ENCODE assay signal across 11 cellular contexts in genomic region chr11:114137054-114137453, GRCh38.
A peak's percentile ranks its signal among the peaks of the same experiment; 100 is the strongest.
DNase-seq lines count a peak whose midpoint lies in the region; ATAC-seq and TF ChIP-seq lines count a peak whose summit lies in the region.
"Had no signal": no experiment of that assay in that cellular context is flagged by ENCODE, and none has a peak within 500 bp of the region (broad histone marks: within the 10 kb centered on the region; RNA-seq: fewer than 3 reads in every experiment).

No MANE protein-coding gene starts in this region.

- H3K9me3 ChIP-seq in BLaER1 = no peaks in the 10 kb centered on the region
- no peaks in the 10 kb centered on the region for H3K9me3 ChIP-seq in CD4-positive, alpha-beta memory T cell (ENCODE audit: control insufficient read depth in 1 of 2, low read length in 2 of 2)
- H3K9me3 ChIP-seq in sigmoid colon = no peaks in the 10 kb centered on the region
- H3K9me3 ChIP-seq in aorta (ENCODE audit: control insufficient read depth, low read length) = no peaks in the 10 kb centered on the region

- peaks cover 48% of the 10 kb centered on the region for H3K4me1 ChIP-seq in BLaER1
- peaks cover 10% of the 10 kb centered on the region for H3K4me1 ChIP-seq in CD4-positive, alpha-beta memory T cell (ENCODE audit: insufficient read depth, low read length)
- H3K4me1 ChIP-seq in sigmoid colon = peaks cover 0 to 100% (median 98%) of the 10 kb centered on the region in 4 donors
- H3K4me1 ChIP-seq in aorta (ENCODE audit: control insufficient read depth in 1 of 2, insufficient read depth in 2 of 2, low read length in 2 of 2) = peaks cover 14 to 24% of the 10 kb centered on the region in 2 donors

- H3K9me3 Mint-ChIP-seq in CD4-positive, alpha-beta memory T cell = no peaks in the 10 kb centered on the region
- no peaks in the 10 kb centered on the region for H3K9me3 Mint-ChIP-seq in effector memory CD8-positive, alpha-beta T cell

- H3K27me3 Mint-ChIP-seq in CD4-positive, alpha-beta memory T cell = no peaks in the 10 kb centered on the region
- H3K27me3 Mint-ChIP-seq in effector memory CD8-positive, alpha-beta T cell = peaks cover 0 to 14% of the 10 kb centered on the region in 2 donors

- POLR2A ChIA-PET in CD4-positive, alpha-beta memory T cell (lab: Charles Lee; ENCODE audit: partially characterized antibody) = no interaction called here

- intact Hi-C loops in CD4-positive, alpha-beta memory T cell (cut with micrococcal nuclease) = no loop called here
- intact Hi-C loops in sigmoid colon (cut with DNase I) (no loop called here), aorta (cut with DNase I) (no loop called here)

- no peak overlapping the region for H3K9ac ChIP-seq in BLaER1

- no peaks in the 10 kb centered on the region for H3K36me3 ChIP-seq in BLaER1
- no peaks in the 10 kb centered on the region for H3K36me3 ChIP-seq in CD4-positive, alpha-beta memory T cell (ENCODE audit: insufficient read depth, low read length)
- H3K36me3 ChIP-seq in sigmoid colon = peaks cover 0 to 19% (median 5%) of the 10 kb centered on the region in 4 donors
- peaks cover 0 to 2% of the 10 kb centered on the region in 2 donors for H3K36me3 ChIP-seq in aorta (ENCODE audit: control insufficient read depth in 1 of 2, insufficient read depth in 2 of 2, low read length in 1 of 2)
- H3K36me3 ChIP-seq: brain microvascular endothelial cell had no signal

- H3K4me3 ChIP-seq in BLaER1 = no peak overlapping the region
- H3K4me3 ChIP-seq in CD4-positive, alpha-beta memory T cell (ENCODE audit: low read length in 2 of 2) = no peak overlapping the region
- H3K4me3 ChIP-seq in sigmoid colon = no peak overlapping the region
- H3K4me3 ChIP-seq in aorta (ENCODE audit: low read length in 2 of 2) = no peak overlapping the region

- TF ChIP-seq EP300 in sigmoid colon (IDR thresholded peaks at IDR 0.05) = no peak

- H3K36me3 Mint-ChIP-seq in CD4-positive, alpha-beta memory T cell = peaks cover 2 to 14% of the 10 kb centered on the region in 2 donors
- peaks cover 12% of the 10 kb centered on the region for H3K36me3 Mint-ChIP-seq in effector memory CD8-positive, alpha-beta T cell (ENCODE audit: insufficient read depth)

- H3K4me1 Mint-ChIP-seq in CD4-positive, alpha-beta memory T cell = peaks cover 13 to 50% (median 39%) of the 10 kb centered on the region in 4 donors
- peaks cover 23 to 52% of the 10 kb centered on the region in 2 donors for H3K4me1 Mint-ChIP-seq in effector memory CD8-positive, alpha-beta T cell (ENCODE audit: low read depth in 2 of 2)

- WGBS in sigmoid colon, 2 donors = 21 to 40% methylated on average over 5 of the region's 5 CpGs
- WGBS in aorta, 2 donors = 51 to 77% methylated on average over 5 of the region's 5 CpGs

- peak overlapping the region in 4 of 7 donors; percentile 19 to 78 (median 60) for H3K27ac Mint-ChIP-seq in CD4-positive, alpha-beta memory T cell
- H3K27ac Mint-ChIP-seq in effector memory CD8-positive, alpha-beta T cell = peak overlapping the region; percentile 57 to 90

- CTCF ChIA-PET in CD4-positive, alpha-beta memory T cell (lab: Charles Lee; ENCODE audit: partially characterized antibody) = interaction anchor here (0.7 to 1.0 kb wide), 2 partner anchors 12 to 124 kb away, joined by 3 to 4 read pairs; no protein-coding TSS in a partner anchor

- no peak for TF ChIP-seq CTCF in sigmoid colon (IDR thresholded peaks at IDR 0.05)

- H3K27ac ChIP-seq in BLaER1 = no peak overlapping the region
- no peak overlapping the region for H3K27ac ChIP-seq in CD4-positive, alpha-beta memory T cell (ENCODE audit: low read depth, low read length)
- peak overlapping the region in 3 of 4 donors; percentile 8 to 86 (median 33) for H3K27ac ChIP-seq in sigmoid colon
- peak overlapping the region in 1 of 2 donors; percentile 68 for H3K27ac ChIP-seq in aorta (ENCODE audit: low read depth in 1 of 2, low read length in 2 of 2)
- H3K27ac ChIP-seq: brain microvascular endothelial cell had no signal

- ATAC-seq in effector memory CD8-positive, alpha-beta T cell (replicated peaks) = peak; percentile 38
- ATAC-seq in GM21381 (IDR thresholded peaks at IDR 0.05; ENCODE audit: unreplicated experiment) (no peak), aorta (ENCODE audit: low FRiP score) (no peak)

- H3K4me2 ChIP-seq in BLaER1 = peak overlapping the region; percentile 38

- no peaks in the 10 kb centered on the region for H3K27me3 ChIP-seq in BLaER1
- no peaks in the 10 kb centered on the region for H3K27me3 ChIP-seq in CD4-positive, alpha-beta memory T cell (ENCODE audit: insufficient read depth, low read length)
- H3K27me3 ChIP-seq in sigmoid colon = no peaks in the 10 kb centered on the region
- H3K27me3 ChIP-seq in aorta (ENCODE audit: control insufficient read depth in 1 of 2, insufficient read depth in 2 of 2, low read length in 1 of 2) = no peaks in the 10 kb centered on the region
- H3K27me3 ChIP-seq: brain microvascular endothelial cell had no signal

- H3K4me3 Mint-ChIP-seq in CD4-positive, alpha-beta memory T cell = peak overlapping the region; percentile 22 to 76 (median 58)
- peak overlapping the region; percentile 59 to 64 for H3K4me3 Mint-ChIP-seq in effector memory CD8-positive, alpha-beta T cell

- no peak for DNase-seq in CD4-positive, alpha-beta memory T cell
- no peak for DNase-seq in effector memory CD8-positive, alpha-beta T cell
- DNase-seq in sigmoid colon (peak; percentile 21), aorta (no peak)
- DNase-seq in stimulated activated CD4-positive, alpha-beta T cell treated with anti-CD3 and anti-CD28 coated beads, Interleukin-4, amount 100 ng/mL, for 4 hours = no peak
- DNase-seq: brain microvascular endothelial cell; posterior cingulate gyrus; stimulated activated CD4-positive, alpha-beta T cell treated with anti-CD3 and anti-CD28 coated beads, Interleukin-4, amount 100 ng/mL, for 1 hour; stimulated activated naive CD4-positive, alpha-beta T cell treated with Interleukin-2 at 50 U/mL for 16 hours had no signal

- no peak for TF ChIP-seq POLR2A in sigmoid colon (IDR thresholded peaks at IDR 0.05)

- H4K20me1 ChIP-seq in BLaER1 = no peaks in the 10 kb centered on the region

Comparison
In these comparisons a context has a peak if more than half of its experiments do, and no peak if none do; other contexts are left out.
1. H3K27ac ChIP-seq: peak in sigmoid colon (3 of 4); none in BLaER1 (single experiment) and CD4-positive, alpha-beta memory T cell (single experiment).